27 cellular contexts compared by ENCODE assay signal in the genomic region with DNA sequence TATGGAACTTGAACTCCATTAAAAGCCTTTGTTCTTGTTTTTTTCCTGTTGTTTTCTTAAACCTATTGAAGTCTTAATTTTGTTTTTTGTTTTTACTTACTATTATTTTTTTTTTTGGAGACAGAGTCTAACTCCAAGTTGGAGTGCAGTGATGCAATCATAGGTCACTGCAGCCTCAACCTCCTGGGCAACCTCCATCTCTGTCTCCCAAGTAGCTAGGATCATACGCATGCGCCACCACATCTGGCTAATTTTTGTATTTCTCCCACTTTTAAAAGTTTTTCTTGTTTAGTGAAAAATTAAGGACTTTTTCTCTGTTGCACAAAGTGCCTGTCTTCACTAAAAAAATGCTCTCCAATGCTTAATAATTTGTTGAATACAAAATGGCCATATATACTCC.
DNase-seq lines count a peak whose midpoint lies in the region; ATAC-seq, FAIRE-seq and TF ChIP-seq lines count a peak whose summit lies in the region.
"Had no signal": no experiment of that assay in that cellular context is flagged by ENCODE, and none has a peak within 500 bp of the region (broad histone marks: within the 10 kb centered on the region; RNA-seq: fewer than 3 reads in every experiment).

No MANE protein-coding gene starts in this region.

- TF ChIP-seq CTCF in H9 (conservative IDR thresholded peaks at IDR 0.05) (no peak), H1 (IDR thresholded peaks at IDR 0.05; ENCODE audit: control extremely low read depth in 1 of 3, insufficient read depth in 1 of 3, low read depth in 1 of 3, low read length in 3 of 3) (no peak), neural progenitor cell (IDR thresholded peaks at IDR 0.05) (no peak)

- no peak overlapping the region for H3K4ac ChIP-seq in H9 (ENCODE audit: low read depth, low read length)
- no peak overlapping the region for H3K4ac ChIP-seq in H1 (replicated peaks; ENCODE audit: insufficient read length, low read depth, low read length)

- H3K4me2 ChIP-seq in H9 (ENCODE audit: insufficient read depth, insufficient read length, low read length), result no peak overlapping the region
- no peak overlapping the region for H3K4me2 ChIP-seq in H1 (ENCODE audit: insufficient read depth in 1 of 2, low read depth in 2 of 2, low read length in 2 of 2)
- no peak overlapping the region for H3K4me2 ChIP-seq in neural progenitor cell

- H4K5ac ChIP-seq in H9 (ENCODE audit: insufficient read length, low read depth, low read length) (no peak overlapping the region), H1 (ENCODE audit: insufficient read length, low read depth, low read length) (no peak overlapping the region)

- peaks cover 3% of the 10 kb centered on the region for H3K79me1 ChIP-seq in H9 (ENCODE audit: insufficient read depth, low read depth, low read length, poor library complexity, severe bottlenecking)
- H3K79me1 ChIP-seq in H1 (ENCODE audit: low read depth, low read length), result no peaks in the 10 kb centered on the region; the same call in 1 of the 2 replicates

- H2AK5ac ChIP-seq in H9 (ENCODE audit: insufficient read length, low read length), result no peak overlapping the region
- no peak overlapping the region for H2AK5ac ChIP-seq in H1 (ENCODE audit: low read depth, low read length)

- H3K23me2 ChIP-seq in H9 (ENCODE audit: insufficient read length, low read depth, low read length, poor library complexity, severe bottlenecking) (no peaks in the 10 kb centered on the region), H1 (ENCODE audit: low read depth, low read length) (peaks cover 2% of the 10 kb centered on the region; the same call in 1 of the 2 replicates)

- H3K36me3 Mint-ChIP-seq in H9 (ENCODE audit: insufficient read depth in 1 of 3, low read depth in 3 of 3), result peaks cover 14 to 21% (median 20%) of the 10 kb centered on the region in 3 experiments
- H3K36me3 Mint-ChIP-seq in neural progenitor cell, result peaks cover 20% of the 10 kb centered on the region
- H3K36me3 Mint-ChIP-seq: CD8-positive, alpha-beta T cell had no signal

- WGBS in H9 (ENCODE audit: extremely low coverage, insufficient read length, low lambda C conversion rate), result no CpG with 5 or more reads among the region's 2 CpGs
- 85% methylated on average over 2 of the region's 2 CpGs; no CpG with 5 or more reads in 1 of the 2 experiments for WGBS in H1 (ENCODE audit: extremely low coverage in 1 of 2, insufficient coverage in 1 of 2, insufficient read length in 1 of 2, insufficient replicate concordance in 2 of 2, low coverage in 1 of 2, low lambda C conversion rate in 2 of 2, missing lambda C conversion rate in 1 of 2), 2 experiments

- no peak overlapping the region for H4K91ac ChIP-seq in H9 (ENCODE audit: insufficient read length, low read depth, low read length)
- no peak overlapping the region for H4K91ac ChIP-seq in H1 (replicated peaks; ENCODE audit: insufficient read length, low read length)

- no peaks in the 10 kb centered on the region for H3K79me2 ChIP-seq in H9 (ENCODE audit: insufficient read depth, low read length)
- no peaks in the 10 kb centered on the region for H3K79me2 ChIP-seq in H1 (ENCODE audit: control insufficient read depth in 1 of 2, insufficient read depth in 2 of 2, low read length in 2 of 2)
- no peaks in the 10 kb centered on the region for H3K79me2 ChIP-seq in neural progenitor cell (ENCODE audit: low read depth)

- H3K9me3 Mint-ChIP-seq in H9 (no peaks in the 10 kb centered on the region), neural progenitor cell (no peaks in the 10 kb centered on the region)
- H3K9me3 Mint-ChIP-seq: CD4-positive, alpha-beta T cell; CD8-positive, alpha-beta T cell had no signal

- H3K4me3 ChIP-seq in SK-N-MC, result no peak overlapping the region
- no peak overlapping the region for H3K4me3 ChIP-seq in H1 (ENCODE audit: extremely low read depth in 1 of 4, insufficient read depth in 2 of 4, low read depth in 3 of 4, low read length in 4 of 4)
- no peak overlapping the region for H3K4me3 ChIP-seq in neural progenitor cell
- H3K4me3 ChIP-seq: BLaER1 treated with 17β-estradiol and CSF1 and Interleukin-3, amounts not matched to agents 10 nM and 100 nM had no signal

- H3K14ac ChIP-seq in H9 (ENCODE audit: insufficient read depth, low read length), result no peak overlapping the region
- H3K14ac ChIP-seq in H1 (ENCODE audit: insufficient read length), result no peak overlapping the region

- TF ChIP-seq POLR2A in H1 (IDR thresholded peaks at IDR 0.05; ENCODE audit: control extremely low read depth in 1 of 2, low read depth in 2 of 2, low read length in 2 of 2), result no peak

- H3K27me3 Mint-ChIP-seq in H9 (ENCODE audit: low read depth), result no peaks in the 10 kb centered on the region
- peaks cover 2% of the 10 kb centered on the region for H3K27me3 Mint-ChIP-seq in neural progenitor cell (ENCODE audit: insufficient read depth, low read depth)

- H3K18ac ChIP-seq in H9 (ENCODE audit: insufficient read length, low read depth, low read length), result no peak overlapping the region
- H3K18ac ChIP-seq in H1 (ENCODE audit: extremely low read depth, low read length), result no peak overlapping the region

- H3K27me3 ChIP-seq in H9 (ENCODE audit: insufficient read depth, low read length), result no peaks in the 10 kb centered on the region
- H3K27me3 ChIP-seq in H1 (replicated peaks in 1 of 4; ENCODE audit: control insufficient read depth in 3 of 4, extremely low read depth in 1 of 4, insufficient read depth in 3 of 4, low read length in 3 of 4), result no peaks in the 10 kb centered on the region
- no peaks in the 10 kb centered on the region for H3K27me3 ChIP-seq in neural progenitor cell
- H3K27me3 ChIP-seq: BLaER1 treated with 17β-estradiol and CSF1 and Interleukin-3, amounts not matched to agents 10 nM and 100 nM had no signal

- no peak overlapping the region for H3K9ac ChIP-seq in H9 (ENCODE audit: extremely low read depth, insufficient read length, low read length)
- no peak overlapping the region for H3K9ac ChIP-seq in SK-N-MC (ENCODE audit: insufficient read length)
- no peak overlapping the region for H3K9ac ChIP-seq in H1 (replicated peaks in 1 of 4; ENCODE audit: extremely low read depth in 1 of 4, low read depth in 3 of 4, low read length in 3 of 4)
- H3K9ac ChIP-seq in neural progenitor cell, result no peak overlapping the region
- H3K9ac ChIP-seq: BLaER1 treated with 17β-estradiol and CSF1 and Interleukin-3, amounts not matched to agents 10 nM and 100 nM had no signal

- no peak overlapping the region for H2BK5ac ChIP-seq in H9 (ENCODE audit: insufficient read length, low read length)
- H2BK5ac ChIP-seq in H1 (ENCODE audit: low read depth, low read length), result no peak overlapping the region

- H2BK12ac ChIP-seq in H9 (ENCODE audit: insufficient read length, low read depth, low read length) (no peak overlapping the region), H1 (ENCODE audit: low read depth, low read length) (no peak overlapping the region)

- H3K36me3 ChIP-seq in SK-N-MC (ENCODE audit: insufficient read depth, low read length) (no peaks in the 10 kb centered on the region), H1 (ENCODE audit: control insufficient read depth in 2 of 4, insufficient read depth in 4 of 4, low read length in 3 of 4) (peaks cover 0 to 7% (median 1%) of the 10 kb centered on the region in 4 experiments; a peak in 3 of 8 replicates), neural progenitor cell (no peaks in the 10 kb centered on the region)
- H3K36me3 ChIP-seq: BLaER1 treated with 17β-estradiol and CSF1 and Interleukin-3, amounts not matched to agents 10 nM and 100 nM had no signal

- H4K20me1 ChIP-seq in H9 (ENCODE audit: control insufficient read depth, insufficient read depth, insufficient read length) (no peaks in the 10 kb centered on the region), H1 (replicated peaks in 1 of 2; ENCODE audit: control insufficient read depth in 1 of 2, insufficient read depth in 2 of 2, low read length in 2 of 2) (no peaks in the 10 kb centered on the region), neural progenitor cell (ENCODE audit: low read depth) (no peaks in the 10 kb centered on the region)
- H4K20me1 ChIP-seq: BLaER1 treated with 17β-estradiol and CSF1 and Interleukin-3, amounts not matched to agents 10 nM and 100 nM had no signal

- CTCF ChIA-PET in H1 (lab: Charles Lee; ENCODE audit: partially characterized antibody), result interaction anchor here (1.1 to 1.3 kb wide), 2 partner anchors 12 to 157 kb away, joined by 5 to 6 read pairs; no protein-coding TSS in a partner anchor

- H3K23ac ChIP-seq in H9 (ENCODE audit: insufficient read length, low read depth, low read length) (no peak overlapping the region), H1 (ENCODE audit: insufficient read length) (no peak overlapping the region)

- H2AFZ ChIP-seq in H9 (ENCODE audit: low read length) (no peak overlapping the region), H1 (ENCODE audit: low read length) (no peak overlapping the region), neural progenitor cell (replicated peaks) (no peak overlapping the region)

- no peak overlapping the region for H3T11ph ChIP-seq in H9 (ENCODE audit: low read length)

- H3K4me3 Mint-ChIP-seq in H9, result no peak overlapping the region
- H3K4me3 Mint-ChIP-seq in neural progenitor cell, result no peak overlapping the region
- H3K4me3 Mint-ChIP-seq: B cell; CD4-positive, alpha-beta T cell; CD8-positive, alpha-beta T cell had no signal

- no peak overlapping the region for H3K56ac ChIP-seq in H9 (ENCODE audit: insufficient read length, low read depth, low read length)
- no peak overlapping the region for H3K56ac ChIP-seq in H1 (replicated peaks; ENCODE audit: insufficient read length, low read depth, low read length)

- H2BK20ac ChIP-seq in H9 (ENCODE audit: low read depth, low read length, poor library complexity, severe bottlenecking) (no peak overlapping the region), H1 (ENCODE audit: low read length) (no peak overlapping the region)

- peak overlapping the region; percentile 56 to 93 (median 59); a peak in 6 of 7 replicates for H3K27ac Mint-ChIP-seq in H9
- H3K27ac Mint-ChIP-seq in neural progenitor cell, result no peak overlapping the region
- H3K27ac Mint-ChIP-seq: B cell; CD4-positive, alpha-beta T cell; CD8-positive, alpha-beta T cell had no signal

- DNase-seq in H9, result no peak
- DNase-seq in SK-N-MC (ENCODE audit: low read depth, low spot score), result no peak
- DNase-seq in H1 (ENCODE audit: low read depth in 1 of 2, low spot score in 2 of 2), result no peak
- DNase-seq in neural progenitor cell (ENCODE audit: low spot score), result no peak
- no peak for DNase-seq in substantia nigra (lab: John Stamatoyannopoulos, UW)
- no peak for DNase-seq in AG20443 (ENCODE audit: low spot score)
- DNase-seq: 8988T; ACHN; AML-193; Caco-2; Calu3; CD4-positive, alpha-beta T cell; CD8-positive, alpha-beta T cell; DMS 273 treated with DMSO at 0.1 percent for 48 hours; DMS153; DMS53; DMS79; DND-41; GF-D8 had no signal

- no peak for TF ChIP-seq EP300 in H1 (IDR thresholded peaks at IDR 0.05; ENCODE audit: borderline replicate concordance in 1 of 2, low read depth in 2 of 2, low read length in 2 of 2)

- H3K4me1 ChIP-seq in H9 (ENCODE audit: insufficient read depth, low read length) (peaks cover 2% of the 10 kb centered on the region; the same call in 1 of the 2 replicates), H1 (replicated peaks in 1 of 4; ENCODE audit: control insufficient read depth in 3 of 4, insufficient read depth in 4 of 4, low read length in 3 of 4) (peaks cover 0 to 8% (median 5%) of the 10 kb centered on the region in 4 experiments; a peak in 3 of 7 replicates), neural progenitor cell (peaks cover 15% of the 10 kb centered on the region)

- TF ChIP-seq RAD21 in H1 (IDR thresholded peaks at IDR 0.05 in 1 of 2, conservative IDR thresholded peaks at IDR 0.05 in 1 of 2; ENCODE audit: low read depth in 2 of 2, low read length in 2 of 2), result no peak

- ATAC-seq in GM19397 (IDR thresholded peaks at IDR 0.05; ENCODE audit: unreplicated experiment), result no peak
- ATAC-seq in HG03097 (IDR thresholded peaks at IDR 0.05; ENCODE audit: low FRiP score, unreplicated experiment), result no peak
- ATAC-seq: CD8-positive, alpha-beta T cell had no signal

- H4K8ac ChIP-seq in H9 (replicated peaks; ENCODE audit: insufficient read length, low read depth, low read length), result no peak overlapping the region
- no peak overlapping the region for H4K8ac ChIP-seq in H1 (ENCODE audit: extremely low read depth, insufficient read depth, low read length)

- peaks cover 34 to 35% of the 10 kb centered on the region in 2 experiments for H3K4me1 Mint-ChIP-seq in H9
- H3K4me1 Mint-ChIP-seq in neural progenitor cell, result peaks cover 14% of the 10 kb centered on the region
- H3K4me1 Mint-ChIP-seq: B cell had no signal

- POLR2A ChIA-PET in H1 (lab: Charles Lee; ENCODE audit: partially characterized antibody), result interaction anchor here (1.6 kb wide), 1 partner anchor 10 kb away, joined by 6 read pairs; no protein-coding TSS in a partner anchor

- H3K27ac ChIP-seq in H9 (ENCODE audit: insufficient read length, low read depth, low read length), result no peak overlapping the region
- peak overlapping the region; percentile 85 for H3K27ac ChIP-seq in SK-N-MC
- H3K27ac ChIP-seq in H1 (ENCODE audit: low read depth, low read length), result no peak overlapping the region
- H3K27ac ChIP-seq in neural progenitor cell, result peak overlapping the region; percentile 78
- no peak overlapping the region for H3K27ac ChIP-seq in substantia nigra (ENCODE audit: low read depth, low read length, poor library complexity, severe bottlenecking)
- H3K27ac ChIP-seq: BLaER1 treated with 17β-estradiol and CSF1 and Interleukin-3, amounts not matched to agents 10 nM and 100 nM; C4-2B had no signal

- peaks cover 13% of the 10 kb centered on the region for H3F3A ChIP-seq in neural progenitor cell (ENCODE audit: low read depth)

- H2BK15ac ChIP-seq in H9 (ENCODE audit: low read depth, low read length) (no peak overlapping the region), H1 (ENCODE audit: low read length) (no peak overlapping the region)

- no peak overlapping the region for H2BK120ac ChIP-seq in H9 (ENCODE audit: low read depth, low read length, poor library complexity, severe bottlenecking)
- no peak overlapping the region for H2BK120ac ChIP-seq in H1 (replicated peaks; ENCODE audit: low read depth, low read length)

- no peak for FAIRE-seq in H1 (lab: Jason Lieb, UNC)
- FAIRE-seq: A204.1, G401.6, GM12891 had no signal

- H3K9me3 ChIP-seq in H9 (ENCODE audit: control insufficient read depth, low read depth, low read length), result no peaks in the 10 kb centered on the region
- no peaks in the 10 kb centered on the region for H3K9me3 ChIP-seq in SK-N-MC (ENCODE audit: low read depth, low read length)
- no peaks in the 10 kb centered on the region for H3K9me3 ChIP-seq in H1 (ENCODE audit: insufficient read depth in 2 of 2, low read depth in 1 of 2, low read length in 1 of 2)
- no peaks in the 10 kb centered on the region for H3K9me3 ChIP-seq in neural progenitor cell (ENCODE audit: low read depth)
- H3K9me3 ChIP-seq: BLaER1 treated with 17β-estradiol and CSF1 and Interleukin-3, amounts not matched to agents 10 nM and 100 nM; Caco-2 had no signal

Comparison
In these comparisons a context has a peak if more than half of its experiments do, and no peak if none do; other contexts are left out.
1. H3K27ac ChIP-seq: peak in SK-N-MC (single experiment) and neural progenitor cell (single experiment); none in H9 (single experiment), H1 (single experiment) and substantia nigra (single experiment).